Comparison of ENCODE assay signal across 17 cellular contexts in genomic region chr20:1806456-1806855, GRCh38.
"Had no signal": no experiment of that assay in that cellular context is flagged by ENCODE, and none has a peak within 500 bp of the region (broad histone marks: within the 10 kb centered on the region; RNA-seq: fewer than 3 reads in every experiment).

No MANE protein-coding gene starts in this region.

- ATAC-seq: activated naive CD8-positive, alpha-beta T cell treated with anti-CD3 and anti-CD28 coated beads, Interleukin-2, amount 50 U/mL, for 24 hours; stimulated activated naive B cell treated with anti-CD40 and anti-IgM and Interleukin-4, amounts not matched to agents 10 μg/mL and 1 μg/mL and 100 μg/mL, for 72 hours had no signal

- DNase-seq: activated CD4-positive, alpha-beta memory T cell treated with anti-CD3 and anti-CD28 coated beads for 36 hours; activated CD4-positive, alpha-beta T cell treated with anti-CD3 and anti-CD28 coated beads for 48 hours; activated effector memory CD4-positive, alpha-beta T cell treated with anti-CD3 and anti-CD28 coated beads, Interleukin-2, amount 50 U/mL, for 16 hours; activated naive CD4-positive, alpha-beta T cell treated with anti-CD3 and anti-CD28 coated beads, Interleukin-2, amount 50 U/mL, for 16 hours; activated naive CD8-positive, alpha-beta T cell treated with anti-CD3 and anti-CD28 coated beads, Interleukin-2, amount 50 U/mL, for 24 hours; activated T-cell treated with anti-CD3 and anti-CD28 coated beads for 4 hours; effector CD4-positive, alpha-beta T cell; foreskin melanocyte; kidney glomerular epithelial cell; nucleus accumbens; sigmoid colon; stimulated activated CD4-positive, alpha-beta T cell treated with anti-CD3 and anti-CD28 coated beads, Interleukin-15, amount 100 ng/mL, for 24 hours; stimulated activated CD8-positive, alpha-beta memory T cell treated with anti-CD3 and anti-CD28 coated beads, Interleukin-4, amount 100 ng/mL, for 48 hours; stimulated activated naive B cell treated with anti-CD40 and anti-IgM and Interleukin-4, amounts not matched to agents 10 μg/mL and 1 μg/mL and 100 μg/mL, for 72 hours; transverse colon; uterus had no signal

- H3K4me3 ChIP-seq: sigmoid colon, smooth muscle cell, transverse colon, uterus had no signal

- H3K4me2 ChIP-seq: smooth muscle cell had no signal

- H3K27ac ChIP-seq: sigmoid colon, transverse colon, uterus had no signal

- H3K9me3 ChIP-seq: sigmoid colon, transverse colon, uterus had no signal

- H3K27me3 ChIP-seq: sigmoid colon, uterus had no signal

- H3K36me3 ChIP-seq: sigmoid colon, transverse colon, uterus had no signal
